ENCODE assay signal across 12 cellular contexts in the genomic region with DNA sequence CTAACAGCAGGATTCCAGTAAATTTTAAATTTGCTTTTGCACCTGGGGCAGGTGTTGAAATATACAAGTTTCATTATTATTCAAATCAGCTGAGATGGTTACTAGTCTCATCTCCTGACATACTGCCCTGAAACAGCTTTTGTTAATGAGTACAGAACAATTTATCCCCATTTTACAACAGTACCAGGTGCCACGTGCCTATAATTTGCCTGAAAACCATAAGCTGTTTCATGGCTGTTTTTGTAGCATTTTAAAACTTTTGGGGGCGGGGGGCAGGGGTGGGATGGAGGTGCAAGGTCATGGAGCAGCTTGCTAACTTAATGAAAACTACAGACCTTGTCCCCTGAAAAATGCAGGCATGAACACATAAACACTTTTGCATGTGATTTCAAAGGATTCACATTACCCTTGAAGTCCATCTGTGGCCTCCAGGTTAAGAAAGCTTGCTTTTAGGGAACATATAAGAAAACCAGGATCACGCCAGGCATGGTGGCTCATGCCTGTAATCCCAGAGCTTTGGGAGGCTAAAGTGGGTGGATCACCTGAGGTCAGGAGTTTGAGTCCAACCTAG. TPM values are rescaled to one million over a fixed set of nuclear protein-coding genes. Genes with fewer than 3 reads are reported as not detected.
DNase-seq lines count a peak whose midpoint lies in the region; ATAC-seq lines count a peak whose summit lies in the region.
"Had no signal": no experiment of that assay in that cellular context is flagged by ENCODE, and none has a peak within 500 bp of the region (broad histone marks: within the 10 kb centered on the region; RNA-seq: fewer than 3 reads in every experiment).

No MANE protein-coding gene starts in this region.

- H3K27me3 Mint-ChIP-seq in activated CD8-positive, alpha-beta memory T cell treated with anti-CD3 and anti-CD28 coated beads, Interleukin-2, amount 10 ng/mL, durations not matched to agents 7 days and 5 days, result no peaks in the 10 kb centered on the region

- peaks cover 31% of the 10 kb centered on the region for H3K36me3 Mint-ChIP-seq in activated CD8-positive, alpha-beta memory T cell treated with anti-CD3 and anti-CD28 coated beads, Interleukin-2, amount 10 ng/mL, durations not matched to agents 7 days and 5 days
- peaks cover 6% of the 10 kb centered on the region for H3K36me3 Mint-ChIP-seq in stimulated activated effector memory CD8-positive, alpha-beta T cell treated with anti-CD3 and anti-CD28 coated beads, Interleukin-12 subunit alpha, Interleukin-12 subunit beta, amount 100 ng/mL, for 72 hours

- DNase-seq in activated CD8-positive, alpha-beta memory T cell treated with anti-CD3 and anti-CD28 coated beads, Interleukin-2, amount 10 ng/mL, durations not matched to agents 7 days and 5 days, result no peak
- DNase-seq in activated CD8-positive, alpha-beta memory T cell treated with anti-CD3 and anti-CD28 coated beads, Interleukin-2, amount 50 U/mL, for 4 hours, result no peak
- no peak for DNase-seq in stimulated activated effector memory CD8-positive, alpha-beta T cell treated with anti-CD3 and anti-CD28 coated beads, Interleukin-12 subunit alpha, Interleukin-12 subunit beta, amount 100 ng/mL, for 72 hours (ENCODE audit: low spot score in 2 of 2)
- DNase-seq in caudate nucleus (lab: John Stamatoyannopoulos, UW), result no peak
- DNase-seq in activated effector memory CD4-positive, alpha-beta T cell treated with Interleukin-2 at 50 U/mL for 16 hours, result no peak
- no peak for DNase-seq in NCI-H2196 treated with DMSO at 0.1 percent for 48 hours (lab: John Stamatoyannopoulos, UW; ENCODE audit: unreplicated experiment)
- DNase-seq: left ventricle myocardium superior, right cardiac atrium, T1000 had no signal

- peak overlapping the region; percentile 73 for H3K4me3 Mint-ChIP-seq in activated CD8-positive, alpha-beta memory T cell treated with anti-CD3 and anti-CD28 coated beads, Interleukin-2, amount 10 ng/mL, durations not matched to agents 7 days and 5 days
- H3K4me3 Mint-ChIP-seq in stimulated activated effector memory CD8-positive, alpha-beta T cell treated with anti-CD3 and anti-CD28 coated beads, Interleukin-12 subunit alpha, Interleukin-12 subunit beta, amount 100 ng/mL, for 72 hours, result peak overlapping the region; percentile 37

- H3K27ac Mint-ChIP-seq in activated CD8-positive, alpha-beta memory T cell treated with anti-CD3 and anti-CD28 coated beads, Interleukin-2, amount 10 ng/mL, durations not matched to agents 7 days and 5 days, result peak overlapping the region; percentile 91
- peak overlapping the region; percentile 77 for H3K27ac Mint-ChIP-seq in stimulated activated effector memory CD8-positive, alpha-beta T cell treated with anti-CD3 and anti-CD28 coated beads, Interleukin-12 subunit alpha, Interleukin-12 subunit beta, amount 100 ng/mL, for 72 hours

- CTCF ChIA-PET in activated CD8-positive, alpha-beta memory T cell treated with anti-CD3 and anti-CD28 coated beads, Interleukin-2, amount 10 ng/mL, durations not matched to agents 7 days and 5 days (lab: Charles Lee), result interaction anchor here (1.2 to 3.6 kb wide), 6 partner anchors 8 to 212 kb away, joined by 3 to 26 read pairs (median 9); no protein-coding TSS in a partner anchor

- ATAC-seq in activated CD8-positive, alpha-beta memory T cell treated with anti-CD3 and anti-CD28 coated beads, Interleukin-2, amount 10 ng/mL, durations not matched to agents 7 days and 5 days, result peak; percentile 27
- ATAC-seq in HG02610 (IDR thresholded peaks at IDR 0.05; ENCODE audit: unreplicated experiment) (peak; percentile 34), HG03460 (IDR thresholded peaks at IDR 0.05; ENCODE audit: unreplicated experiment) (peak; percentile 55)
- ATAC-seq in stimulated activated effector memory CD8-positive, alpha-beta T cell treated with anti-CD3 and anti-CD28 coated beads, Interleukin-12 subunit alpha, Interleukin-12 subunit beta, amount 100 ng/mL, for 72 hours, result peak; percentile 29
- ATAC-seq: HepG2 had no signal

- no peaks in the 10 kb centered on the region for H3K9me3 Mint-ChIP-seq in activated CD8-positive, alpha-beta memory T cell treated with anti-CD3 and anti-CD28 coated beads, Interleukin-2, amount 10 ng/mL, durations not matched to agents 7 days and 5 days (ENCODE audit: low read depth)
- no peaks in the 10 kb centered on the region for H3K9me3 Mint-ChIP-seq in stimulated activated effector memory CD8-positive, alpha-beta T cell treated with anti-CD3 and anti-CD28 coated beads, Interleukin-12 subunit alpha, Interleukin-12 subunit beta, amount 100 ng/mL, for 72 hours

- H3K4me1 Mint-ChIP-seq in activated CD8-positive, alpha-beta memory T cell treated with anti-CD3 and anti-CD28 coated beads, Interleukin-2, amount 10 ng/mL, durations not matched to agents 7 days and 5 days, result peaks cover 59% of the 10 kb centered on the region
- peaks cover 47% of the 10 kb centered on the region for H3K4me1 Mint-ChIP-seq in stimulated activated effector memory CD8-positive, alpha-beta T cell treated with anti-CD3 and anti-CD28 coated beads, Interleukin-12 subunit alpha, Interleukin-12 subunit beta, amount 100 ng/mL, for 72 hours

- H3K27ac ChIP-seq in caudate nucleus (ENCODE audit: low read depth, low read length), result no peak overlapping the region

RNA-seq across cellular contexts. Expression of gene TIMD4, which starts 42.1 kb away (rescaled TPM):
- total RNA-seq in activated CD8-positive, alpha-beta memory T cell treated with anti-CD3 and anti-CD28 coated beads, Interleukin-2, amount 10 ng/mL, durations not matched to agents 7 days and 5 days, result 10 to 100 TPM in 1 of 2 experiments, 1 to 10 TPM in 1; 4.6 to 10.2 TPM
- total RNA-seq: HepG2, left ventricle myocardium superior had no signal
